8 cellular contexts compared by ENCODE assay signal in the genomic region with DNA sequence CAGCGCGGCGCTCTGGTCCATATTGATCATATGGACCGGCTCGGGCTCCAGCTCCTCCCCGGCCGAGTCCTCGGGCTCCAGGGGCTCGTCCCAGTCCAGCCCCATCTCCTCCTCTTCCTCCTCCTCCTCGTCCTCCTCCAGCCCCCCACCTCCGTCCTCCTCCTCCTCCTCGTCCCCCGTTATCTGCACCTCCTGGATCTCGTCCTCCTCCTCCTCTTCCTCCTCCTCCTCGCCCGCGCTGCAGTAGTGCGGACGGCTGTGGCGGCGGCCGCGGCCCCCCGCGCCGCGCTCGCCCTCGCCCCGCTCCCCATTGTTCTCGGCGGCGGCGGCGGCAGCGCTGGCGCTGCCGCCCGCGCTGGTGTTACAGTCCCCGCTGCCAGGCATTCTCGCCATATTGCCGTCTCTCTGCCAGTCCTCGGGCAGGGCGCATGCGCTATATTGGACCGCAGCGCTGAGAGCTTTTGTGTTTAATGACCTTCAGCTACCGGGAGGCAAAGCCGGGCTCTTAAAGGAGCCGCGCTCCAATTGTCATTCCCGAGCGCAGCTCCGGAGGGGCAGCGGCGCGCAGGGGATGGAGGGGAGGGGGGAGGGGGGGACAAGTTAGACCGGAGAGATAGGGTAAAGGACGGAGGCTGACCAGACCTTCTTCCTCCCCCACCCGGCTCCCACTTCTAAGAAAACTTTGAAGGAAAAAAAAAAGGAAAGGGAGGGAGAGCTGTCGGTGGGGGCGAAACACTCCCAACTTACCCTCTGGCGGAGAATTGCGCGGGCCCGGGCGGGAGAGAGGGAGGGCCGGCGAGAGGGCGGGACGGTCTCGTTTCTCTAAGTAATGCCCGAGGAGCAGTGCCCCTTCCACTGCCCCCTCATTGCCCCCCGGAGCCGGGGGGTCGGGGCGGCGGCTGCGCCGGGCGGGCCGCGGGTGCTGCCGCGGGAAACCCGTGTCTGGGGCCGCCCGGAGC. TPM values are rescaled to one million over a fixed set of nuclear protein-coding genes. Genes with fewer than 3 reads are reported as not detected.
DNase-seq lines count a peak whose midpoint lies in the region; FAIRE-seq and TF ChIP-seq lines count a peak whose summit lies in the region.

A gene (minus strand): TSS at position 410 of the 959 bp plus-strand sequence. CDS start 17 bp downstream, at position 393.

- no peaks in the 10 kb centered on the region for H3K9me3 Mint-ChIP-seq in activated naive CD4-positive, alpha-beta T cell treated with anti-CD3 and anti-CD28 coated beads, Interleukin-2, amount 10 ng/mL, durations not matched to agents 7 days and 5 days

- peak within 1 kb of the TSS; percentile 86 for H3K4me3 Mint-ChIP-seq in activated naive CD4-positive, alpha-beta T cell treated with anti-CD3 and anti-CD28 coated beads, Interleukin-2, amount 10 ng/mL, durations not matched to agents 7 days and 5 days

- H3K4me3 ChIP-seq in MG63 (peak within 1 kb of the TSS; percentile 55), SJCRH30 (peak within 1 kb of the TSS; percentile 72), testis (peak within 1 kb of the TSS; percentile 70 to 73)

- H3K4me1 ChIP-seq in SJCRH30 (no peaks in the 10 kb centered on the region), testis (peaks cover 15% of the 10 kb centered on the region)

- peaks cover 30% of the 10 kb centered on the region for H3K4me1 Mint-ChIP-seq in activated naive CD4-positive, alpha-beta T cell treated with anti-CD3 and anti-CD28 coated beads, Interleukin-2, amount 10 ng/mL, durations not matched to agents 7 days and 5 days

- H3K9me3 ChIP-seq in MG63 (no peaks in the 10 kb centered on the region), SJCRH30 (replicated peaks) (no peaks in the 10 kb centered on the region), testis (no peaks in the 10 kb centered on the region)

- H3K27ac ChIP-seq in SJCRH30, result peak within 1 kb of the TSS; percentile 37; the same call in 1 of the 2 replicates
- peak within 1 kb of the TSS; percentile 39 to 66 for H3K27ac ChIP-seq in testis

- CTCF ChIA-PET in activated naive CD4-positive, alpha-beta T cell treated with anti-CD3 and anti-CD28 coated beads, Interleukin-2, amount 10 ng/mL, durations not matched to agents 7 days and 5 days (lab: Charles Lee), result interaction anchor here (0.8 to 1.3 kb wide), 4 partner anchors 9 to 166 kb away, joined by 3 to 4 read pairs (median 4); no protein-coding TSS in a partner anchor

- H3K27ac Mint-ChIP-seq in activated naive CD4-positive, alpha-beta T cell treated with anti-CD3 and anti-CD28 coated beads, Interleukin-2, amount 10 ng/mL, durations not matched to agents 7 days and 5 days, result peak within 1 kb of the TSS; percentile 73

- peak; percentile 85 for DNase-seq in ELR (ENCODE audit: low read depth)
- peak; percentile 77 for DNase-seq in H54 (ENCODE audit: insufficient read length, low spot score)
- peak; percentile 81 for DNase-seq in MG63
- peak; percentile 81 to 89 for DNase-seq in SJCRH30
- DNase-seq in activated naive CD4-positive, alpha-beta T cell treated with anti-CD3 and anti-CD28 coated beads, Interleukin-2, amount 10 ng/mL, durations not matched to agents 7 days and 5 days, result peak; percentile 83
- peak; percentile 48 for DNase-seq in glomerular endothelial cell (ENCODE audit: extremely low read depth, low read depth, low spot score)
- DNase-seq in occipital lobe (lab: John Stamatoyannopoulos, UW), result peak; percentile 63
- peak; percentile 92 for DNase-seq in testis

- no peak for FAIRE-seq in H54 (lab: Jason Lieb, UNC)

- peaks cover 7% of the 10 kb centered on the region for H3K36me3 Mint-ChIP-seq in activated naive CD4-positive, alpha-beta T cell treated with anti-CD3 and anti-CD28 coated beads, Interleukin-2, amount 10 ng/mL, durations not matched to agents 7 days and 5 days

- TF ChIP-seq POLR2A in H54 (IDR thresholded peaks at IDR 0.05; ENCODE audit: low read depth, low read length) (no peak), testis (IDR thresholded peaks at IDR 0.05) (no peak)

- no peak for TF ChIP-seq CTCF in testis (IDR thresholded peaks at IDR 0.05)

- no peaks in the 10 kb centered on the region for H3K27me3 ChIP-seq in MG63
- H3K27me3 ChIP-seq in SJCRH30, result no peaks in the 10 kb centered on the region
- H3K27me3 ChIP-seq in testis, result no peaks in the 10 kb centered on the region

- H3K36me3 ChIP-seq in MG63 (peaks cover 4% of the 10 kb centered on the region), SJCRH30 (no peaks in the 10 kb centered on the region), testis (ENCODE audit: low read depth, missing control alignments) (no peaks in the 10 kb centered on the region)

- WGBS in testis, 2 donors, result 0 to 1% methylated on average over 56 to 83 of the region's 89 CpGs

- H3K27me3 Mint-ChIP-seq in activated naive CD4-positive, alpha-beta T cell treated with anti-CD3 and anti-CD28 coated beads, Interleukin-2, amount 10 ng/mL, durations not matched to agents 7 days and 5 days, result peaks cover 64% of the 10 kb centered on the region

- intact Hi-C loops in testis (cut with DNase I; ENCODE audit: low total_unique reads), result no loop called here

RNA-seq across cellular contexts. Expression of the gene that starts here (rescaled TPM):
- 10.6 and 14.5 TPM in 2 replicates for total RNA-seq in MG63 (2014; rRNA removed; shearing (Covaris generic); ENCODE audit: low replicate concordance)
- total RNA-seq in SJCRH30 (2014; rRNA removed; shearing (Covaris generic)), result 9.5 and 9.7 TPM in 2 replicates
- total RNA-seq in glomerular endothelial cell (11.9 and 14.8 TPM in 2 replicates), occipital lobe (22.8 TPM), testis (10 to 100 TPM; 19.6 to 19.9 TPM)
- polyA plus RNA-seq in testis (ENCODE audit: insufficient read depth, low read depth, low replicate concordance), result 13.1 TPM

Comparison
In these comparisons a context has a peak if more than half of its experiments do, and no peak if none do; other contexts are left out.
1. Peak in every context shown above with its lines: DNase-seq, H3K4me3 ChIP-seq and H3K27ac ChIP-seq.